In genomic region chr1:203278087-203278884, GRCh38 we compare ENCODE assay signal across 1 cellular context.
TF ChIP-seq lines count a peak whose summit lies in the region.

No MANE protein-coding gene starts in this region.

TF ChIP-seq in GM23338, 12 proteins besides CTCF, POLR2A, EP300 and RAD21 (continued from another document):
- TF ChIP-seq ETS1 (IDR thresholded peaks at IDR 0.05) = no peak
- TF ChIP-seq ZNF462 (CRISPR knock-in tag; IDR thresholded peaks at IDR 0.05) = no peak
- TF ChIP-seq POLR2AphosphoS5 (IDR thresholded peaks at IDR 0.05; ENCODE audit: low read depth) = no peak
- TF ChIP-seq JUNB (IDR thresholded peaks at IDR 0.05; ENCODE audit: unreplicated experiment) = no peak
- TF ChIP-seq CREB1 (CRISPR knock-in tag; IDR thresholded peaks at IDR 0.05; ENCODE audit: low read depth) = no peak
- TF ChIP-seq EZH2 (IDR thresholded peaks at IDR 0.05; ENCODE audit: low read depth, unreplicated experiment) = no peak
- TF ChIP-seq STAT1 (IDR thresholded peaks at IDR 0.05; ENCODE audit: unreplicated experiment) = no peak
- no peak for TF ChIP-seq REST (IDR thresholded peaks at IDR 0.05; ENCODE audit: unreplicated experiment)
- TF ChIP-seq ZNF114 (CRISPR knock-in tag; IDR thresholded peaks at IDR 0.05) = no peak
